Comparison of ENCODE assay signal across 8 cellular contexts in genomic region chr20:1465470-1466210, GRCh38. TPM values are rescaled to one million over a fixed set of nuclear protein-coding genes. Genes with fewer than 3 reads are reported as not detected.
DNase-seq lines count a peak whose midpoint lies in the region; ATAC-seq and TF ChIP-seq lines count a peak whose summit lies in the region.
"Had no signal": no experiment of that assay in that cellular context is flagged by ENCODE, and none has a peak within 500 bp of the region (broad histone marks: within the 10 kb centered on the region; RNA-seq: fewer than 3 reads in every experiment).

No MANE protein-coding gene starts in this region.

- H3K36me3 Mint-ChIP-seq in HFFc6 (ENCODE audit: low read depth): peaks cover 13% of the 10 kb centered on the region; the same call in 1 of the 2 replicates
- H3K36me3 Mint-ChIP-seq in activated CD8-positive, alpha-beta T cell treated with anti-CD3 and anti-CD28 coated beads for 36 hours (ENCODE audit: low read depth): peaks cover 18% of the 10 kb centered on the region
- peaks cover 43% of the 10 kb centered on the region for H3K36me3 Mint-ChIP-seq in stimulated activated effector memory CD8-positive, alpha-beta T cell treated with anti-CD3 and anti-CD28 coated beads, Interleukin-12 subunit alpha, Interleukin-12 subunit beta, amount 100 ng/mL, for 72 hours

- peak overlapping the region; percentile 85 for H3K4me3 ChIP-seq in iPS-15b (ENCODE audit: low read depth, low read length)

- H3K36me3 ChIP-seq in iPS-15b (ENCODE audit: control insufficient read depth, insufficient read depth, low read length): no peaks in the 10 kb centered on the region

- DNase-seq in HFFc6: peak; percentile 39
- DNase-seq in activated CD8-positive, alpha-beta T cell treated with anti-CD3 and anti-CD28 coated beads for 36 hours: no peak
- DNase-seq in stimulated activated effector memory CD8-positive, alpha-beta T cell treated with anti-CD3 and anti-CD28 coated beads, Interleukin-12 subunit alpha, Interleukin-12 subunit beta, amount 100 ng/mL, for 72 hours (ENCODE audit: low spot score in 2 of 2): no peak
- DNase-seq in caudate nucleus (lab: John Stamatoyannopoulos, UW): no peak
- DNase-seq in NK-92 (lab: John Stamatoyannopoulos, UW; ENCODE audit: unreplicated experiment): no peak
- DNase-seq in stimulated activated CD4-positive, alpha-beta T cell treated with anti-CD3 and anti-CD28 coated beads, Interleukin-4, amount 100 ng/mL, for 1 hour: no peak

- H3K27me3 ChIP-seq in iPS-15b (ENCODE audit: control insufficient read depth, insufficient read depth, low read length): no peaks in the 10 kb centered on the region

- H3K9me3 ChIP-seq in iPS-15b (ENCODE audit: control insufficient read depth, insufficient read depth, low read length): no peaks in the 10 kb centered on the region

- no peak for ATAC-seq in activated CD8-positive, alpha-beta T cell treated with anti-CD3 and anti-CD28 coated beads for 36 hours
- ATAC-seq in stimulated activated effector memory CD8-positive, alpha-beta T cell treated with anti-CD3 and anti-CD28 coated beads, Interleukin-12 subunit alpha, Interleukin-12 subunit beta, amount 100 ng/mL, for 72 hours: no peak

- peak overlapping the region; percentile 92 for H3K4me3 Mint-ChIP-seq in HFFc6
- H3K4me3 Mint-ChIP-seq in activated CD8-positive, alpha-beta T cell treated with anti-CD3 and anti-CD28 coated beads for 36 hours: peak overlapping the region; percentile 83
- peak overlapping the region; percentile 77 for H3K4me3 Mint-ChIP-seq in stimulated activated effector memory CD8-positive, alpha-beta T cell treated with anti-CD3 and anti-CD28 coated beads, Interleukin-12 subunit alpha, Interleukin-12 subunit beta, amount 100 ng/mL, for 72 hours

- POLR2A ChIA-PET in activated CD8-positive, alpha-beta T cell treated with anti-CD3 and anti-CD28 coated beads for 36 hours (lab: Charles Lee): interaction anchor here (0.6 to 1.6 kb wide), 10 partner anchors 18 to 311 kb away, joined by 3 to 5 read pairs (median 3); partner anchors contain the start of gene SNPH

- H3K27ac ChIP-seq in caudate nucleus (ENCODE audit: low read depth, low read length): no peak overlapping the region

- peak overlapping the region; percentile 86 for H3K27ac Mint-ChIP-seq in HFFc6
- peak overlapping the region; percentile 79 for H3K27ac Mint-ChIP-seq in activated CD8-positive, alpha-beta T cell treated with anti-CD3 and anti-CD28 coated beads for 36 hours
- H3K27ac Mint-ChIP-seq in stimulated activated effector memory CD8-positive, alpha-beta T cell treated with anti-CD3 and anti-CD28 coated beads, Interleukin-12 subunit alpha, Interleukin-12 subunit beta, amount 100 ng/mL, for 72 hours: peak overlapping the region; percentile 3

- H3K4me1 ChIP-seq in iPS-15b (ENCODE audit: control insufficient read depth, insufficient read depth, low read length): peaks cover 15% of the 10 kb centered on the region

- H3K9ac ChIP-seq in iPS-15b (ENCODE audit: low read depth, low read length): peak overlapping the region; percentile 50

- no peaks in the 10 kb centered on the region for H3K9me3 Mint-ChIP-seq in HFFc6
- no peaks in the 10 kb centered on the region for H3K9me3 Mint-ChIP-seq in activated CD8-positive, alpha-beta T cell treated with anti-CD3 and anti-CD28 coated beads for 36 hours
- H3K9me3 Mint-ChIP-seq in stimulated activated effector memory CD8-positive, alpha-beta T cell treated with anti-CD3 and anti-CD28 coated beads, Interleukin-12 subunit alpha, Interleukin-12 subunit beta, amount 100 ng/mL, for 72 hours: no peaks in the 10 kb centered on the region

- H3K4me1 Mint-ChIP-seq in HFFc6 (ENCODE audit: low read depth): peaks cover 61% of the 10 kb centered on the region
- H3K4me1 Mint-ChIP-seq in activated CD8-positive, alpha-beta T cell treated with anti-CD3 and anti-CD28 coated beads for 36 hours (ENCODE audit: low read depth): peaks cover 48% of the 10 kb centered on the region
- H3K4me1 Mint-ChIP-seq in stimulated activated effector memory CD8-positive, alpha-beta T cell treated with anti-CD3 and anti-CD28 coated beads, Interleukin-12 subunit alpha, Interleukin-12 subunit beta, amount 100 ng/mL, for 72 hours: peaks cover 55% of the 10 kb centered on the region

- CTCF ChIA-PET in activated CD8-positive, alpha-beta T cell treated with anti-CD3 and anti-CD28 coated beads for 36 hours (lab: Charles Lee): interaction anchor here (0.7 to 4.5 kb wide), 10 partner anchors 10 to 311 kb away, joined by 4 to 44 read pairs (median 6); partner anchors contain the start of gene SDCBP2

- peaks cover 13% of the 10 kb centered on the region for H3K27me3 Mint-ChIP-seq in HFFc6 (ENCODE audit: insufficient read depth)
- peaks cover 4% of the 10 kb centered on the region for H3K27me3 Mint-ChIP-seq in activated CD8-positive, alpha-beta T cell treated with anti-CD3 and anti-CD28 coated beads for 36 hours

- intact Hi-C loops in activated CD8-positive, alpha-beta T cell treated with anti-CD3 and anti-CD28 coated beads for 36 hours (cut with micrococcal nuclease): loop anchor here (10.0 kb wide), 1 partner anchor 351 kb away; the partner anchor contains the start of gene PSMF1

- TF ChIP-seq CTCF in HFFc6 (IDR thresholded peaks at IDR 0.05): no peak
- TF ChIP-seq CTCF in activated CD8-positive, alpha-beta T cell treated with anti-CD3 and anti-CD28 coated beads for 36 hours (IDR thresholded peaks at IDR 0.05): no peak

RNA-seq across cellular contexts. Expression of gene NSFL1C, which starts 1.0 kb away (rescaled TPM):
- total RNA-seq in HFFc6 (2021; fragmentation: NEBNext Ultra II Directional; extraction: Animal tissue kit (Norgen Biotek cat#: 25700)): 100 to 1,000 TPM in 3 of 6 experiments, 10 to 100 TPM in 3; 85.4 to 125 (median 103) TPM
- 10 to 100 TPM; 67.2 to 67.9 TPM for total RNA-seq in activated CD8-positive, alpha-beta T cell treated with anti-CD3 and anti-CD28 coated beads for 36 hours

RNA-seq across cellular contexts. Expression of gene SIRPB2, which starts 25.6 kb away (rescaled TPM):
- not detected for total RNA-seq in HFFc6 (2021; fragmentation: NEBNext Ultra II Directional; extraction: Animal tissue kit (Norgen Biotek cat#: 25700))
- total RNA-seq in activated CD8-positive, alpha-beta T cell treated with anti-CD3 and anti-CD28 coated beads for 36 hours: not detected
- total RNA-seq: myocyte had no signal

Comparison
In these comparisons a context has a peak if more than half of its experiments do, and no peak if none do; other contexts are left out.
1. H3K27ac Mint-ChIP-seq: peak in every context shown above with its lines; median percentile 86 in HFFc6; 79 in activated CD8-positive, alpha-beta T cell treated with anti-CD3 and anti-CD28 coated beads for 36 hours; 3 in stimulated activated effector memory CD8-positive, alpha-beta T cell treated with anti-CD3 and anti-CD28 coated beads, Interleukin-12 subunit alpha, Interleukin-12 subunit beta, amount 100 ng/mL, for 72 hours.